Comparison of ENCODE assay signal across 13 cellular contexts in the genomic region with DNA sequence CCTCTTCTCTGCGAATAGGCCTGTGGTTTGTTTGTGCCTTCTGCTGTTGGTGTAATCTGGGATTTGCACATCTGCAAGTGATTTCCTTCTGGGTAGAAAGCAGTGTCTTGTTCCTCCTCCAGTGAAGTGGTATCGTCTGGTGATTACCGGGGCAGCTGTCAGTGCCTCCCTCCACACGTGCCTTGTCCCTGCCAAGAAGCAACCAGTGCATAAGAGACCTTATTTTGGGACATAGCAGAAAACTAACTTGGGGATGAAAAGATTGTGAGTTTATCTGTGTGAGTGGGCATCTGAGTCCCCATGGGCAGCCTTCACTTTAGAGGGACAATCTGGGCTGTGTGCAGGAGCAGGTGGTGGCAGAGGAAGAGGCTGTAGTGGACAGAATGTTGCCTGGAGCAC.
DNase-seq lines count a peak whose midpoint lies in the region; ATAC-seq and TF ChIP-seq lines count a peak whose summit lies in the region.
"Had no signal": no experiment of that assay in that cellular context is flagged by ENCODE, and none has a peak within 500 bp of the region (broad histone marks: within the 10 kb centered on the region; RNA-seq: fewer than 3 reads in every experiment).

No MANE protein-coding gene starts in this region.

- H3K23ac ChIP-seq in neuronal stem cell (ENCODE audit: low read depth, low read length, poor library complexity), result no peak overlapping the region

- no peak; the same call in 1 of the 2 replicates for TF ChIP-seq RAD21 in SK-N-SH (IDR thresholded peaks at IDR 0.05; ENCODE audit: low read length)

- no peak overlapping the region for H3K4me2 ChIP-seq in SK-N-SH
- no peak overlapping the region for H3K4me2 ChIP-seq in neuronal stem cell (ENCODE audit: insufficient read depth, low read length, poor library complexity, severe bottlenecking)

- no peak overlapping the region for H2BK12ac ChIP-seq in neuronal stem cell (ENCODE audit: low read length)

- TF ChIP-seq POLR2A in gastroesophageal sphincter (IDR thresholded peaks at IDR 0.05), result no peak

- H3K36me3 ChIP-seq in SK-N-SH (replicated peaks in 1 of 2; ENCODE audit: control insufficient read depth in 1 of 2, insufficient read depth in 2 of 2, low read length in 1 of 2) (no peaks in the 10 kb centered on the region), gastroesophageal sphincter (peaks cover 0 to 5% of the 10 kb centered on the region in 2 donors), neuronal stem cell (replicated peaks in 1 of 2; ENCODE audit: control insufficient read depth in 2 of 2, insufficient read depth in 2 of 2, low read length in 2 of 2) (peaks cover 7 to 34% of the 10 kb centered on the region in 2 donors)

- TF ChIP-seq EP300 in SK-N-SH (IDR thresholded peaks at IDR 0.05; ENCODE audit: borderline replicate concordance in 1 of 2, low read depth in 1 of 2, low read length in 1 of 2) (no peak; a peak in 1 of 4 replicates), gastroesophageal sphincter (IDR thresholded peaks at IDR 0.05) (no peak)

- no peak for TF ChIP-seq CTCF in SK-N-SH (IDR thresholded peaks at IDR 0.05)
- no peak for TF ChIP-seq CTCF in gastroesophageal sphincter (IDR thresholded peaks at IDR 0.05)

- no peak overlapping the region for H2BK15ac ChIP-seq in neuronal stem cell (ENCODE audit: low read length)

- H2BK120ac ChIP-seq in neuronal stem cell (ENCODE audit: low read depth, low read length), result no peak overlapping the region

- H3K27ac ChIP-seq in SK-N-SH (ENCODE audit: low read depth in 2 of 2, low read length in 1 of 2), result peak overlapping the region in 1 of 2 experiments; percentile 45; a peak in 2 of 4 replicates
- peak overlapping the region; percentile 32 for H3K27ac ChIP-seq in layer of hippocampus (ENCODE audit: low read depth, low read length)
- H3K27ac ChIP-seq in gastroesophageal sphincter, result no peak overlapping the region
- no peak overlapping the region for H3K27ac ChIP-seq in neuronal stem cell (replicated peaks; ENCODE audit: low read length)
- H3K27ac ChIP-seq: parathyroid adenoma had no signal

- H4K20me1 ChIP-seq in SK-N-SH (ENCODE audit: insufficient read depth), result no peaks in the 10 kb centered on the region

- POLR2A ChIA-PET in SK-N-SH (lab: Yijun Ruan, JAX), result no interaction called here

- no peaks in the 10 kb centered on the region for H3K79me2 ChIP-seq in SK-N-SH (ENCODE audit: insufficient read depth)
- H3K79me2 ChIP-seq: parathyroid adenoma had no signal

- H3K9ac ChIP-seq in SK-N-SH, result no peak overlapping the region
- no peak overlapping the region for H3K9ac ChIP-seq in neuronal stem cell (ENCODE audit: low read depth, low read length, poor library complexity)
- H3K9ac ChIP-seq: parathyroid adenoma had no signal

- H3K27me3 ChIP-seq in SK-N-SH (ENCODE audit: insufficient read depth) (no peaks in the 10 kb centered on the region), layer of hippocampus (ENCODE audit: control insufficient read depth, insufficient read depth, low read length) (no peaks in the 10 kb centered on the region), gastroesophageal sphincter (no peaks in the 10 kb centered on the region), neuronal stem cell (ENCODE audit: control insufficient read depth in 3 of 3, insufficient read depth in 3 of 3, low read depth in 1 of 3, low read length in 3 of 3) (no peaks in the 10 kb centered on the region)

- H4K8ac ChIP-seq in neuronal stem cell (ENCODE audit: low read depth, low read length), result no peak overlapping the region

- no peak overlapping the region for H3K18ac ChIP-seq in neuronal stem cell (ENCODE audit: low read length)

- no peaks in the 10 kb centered on the region for H3F3A ChIP-seq in SK-N-SH (replicated peaks; ENCODE audit: insufficient read depth)

- no peak overlapping the region for H3K14ac ChIP-seq in neuronal stem cell (ENCODE audit: low read length)

- H3K4me1 ChIP-seq in SK-N-SH (ENCODE audit: control insufficient read depth in 1 of 2, insufficient read depth in 2 of 2, low read depth in 1 of 2, low read length in 1 of 2) (peaks cover 0 to 10% of the 10 kb centered on the region in 2 experiments; a peak in 2 of 4 replicates), gastroesophageal sphincter (peaks cover 0 to 14% (median 3%) of the 10 kb centered on the region in 3 donors), neuronal stem cell (ENCODE audit: control insufficient read depth in 2 of 2, insufficient read depth in 1 of 2, low read depth in 1 of 2, low read length in 2 of 2) (peaks cover 0 to 2% of the 10 kb centered on the region in 2 donors)
- H3K4me1 ChIP-seq: parathyroid adenoma had no signal

- H3K4me3 ChIP-seq in SK-N-SH (ENCODE audit: low read depth in 2 of 2, low read length in 1 of 2) (no peak overlapping the region), gastroesophageal sphincter (no peak overlapping the region), neuronal stem cell (ENCODE audit: low read length in 2 of 2) (no peak overlapping the region)
- H3K4me3 ChIP-seq: K562 had no signal

- H2AK5ac ChIP-seq in neuronal stem cell (ENCODE audit: low read depth, low read length), result no peak overlapping the region

- H2AFZ ChIP-seq in SK-N-SH (ENCODE audit: low read depth) (no peak overlapping the region), neuronal stem cell (ENCODE audit: low read length) (no peak overlapping the region)
- H2AFZ ChIP-seq: parathyroid adenoma had no signal

- H2BK5ac ChIP-seq in neuronal stem cell (ENCODE audit: low read length), result no peak overlapping the region

- CTCF ChIA-PET in SK-N-SH (lab: Yijun Ruan, JAX), result interaction anchor here (1.4 to 1.5 kb wide), 2 partner anchors 47 to 77 kb away, joined by 3 read pairs; no protein-coding TSS in a partner anchor

- no peaks in the 10 kb centered on the region for H3K79me1 ChIP-seq in neuronal stem cell (ENCODE audit: low read depth, low read length)

- DNase-seq in Ammon's horn (ENCODE audit: low spot score) (peak; percentile 66), Kasumi-1 (lab: John Stamatoyannopoulos, UW) (peak; percentile 82 to 86), SK-N-SH (peak; percentile 57), SIG-M5 treated with dmso at 0.1 percent for 504 hours (lab: John Stamatoyannopoulos, UW; ENCODE audit: unreplicated experiment) (no peak), neuronal stem cell (ENCODE audit: low spot score) (no peak)
- no peak for DNase-seq in activated CD8-positive, alpha-beta memory T cell treated with anti-CD3 and anti-CD28 coated beads for 24 hours
- DNase-seq: activated effector memory CD4-positive, alpha-beta T cell treated with anti-CD3 and anti-CD28 coated beads, Interleukin-2, amount 50 U/mL, for 16 hours; effector CD4-positive, alpha-beta T cell; SIG-M5 had no signal

- no peak overlapping the region for H3K4ac ChIP-seq in neuronal stem cell (ENCODE audit: low read length)

- no peak for ATAC-seq in gastroesophageal sphincter
- ATAC-seq: K562 had no signal

- no peaks in the 10 kb centered on the region for H3K9me2 ChIP-seq in SK-N-SH

- no peaks in the 10 kb centered on the region for H3K9me3 ChIP-seq in SK-N-SH
- H3K9me3 ChIP-seq in gastroesophageal sphincter, result peaks cover 0 to 11% (median 0%) of the 10 kb centered on the region in 3 donors
- peaks cover 0 to 12% of the 10 kb centered on the region in 2 donors for H3K9me3 ChIP-seq in neuronal stem cell (replicated peaks in 1 of 2; ENCODE audit: control insufficient read depth in 2 of 2, insufficient read depth in 1 of 2, low read depth in 1 of 2, low read length in 2 of 2)

- no peak overlapping the region for H4K91ac ChIP-seq in neuronal stem cell (ENCODE audit: low read depth, low read length, poor library complexity)

- WGBS in SK-N-SH (ENCODE audit: low lambda C conversion rate), result 74% methylated on average over 4 of the region's 4 CpGs
- no CpG with 5 or more reads among the region's 4 CpGs for WGBS in gastroesophageal sphincter (ENCODE audit: low coverage in 1 of 2), 2 donors
- no CpG with 5 or more reads among the region's 4 CpGs for WGBS in neuronal stem cell (ENCODE audit: extremely low coverage in 2 of 2, insufficient read length in 2 of 2, insufficient replicate concordance in 1 of 2), 2 donors

TF ChIP-seq in SK-N-SH, 30 proteins besides CTCF, POLR2A, EP300 and RAD21:
- TF ChIP-seq POLR2AphosphoS5 (IDR thresholded peaks at IDR 0.05; ENCODE audit: low read depth, low read length), result no peak
- TF ChIP-seq EZH2phosphoT487 (IDR thresholded peaks at IDR 0.05; ENCODE audit: borderline replicate concordance, low read depth), result no peak
- TF ChIP-seq TCF12 (IDR thresholded peaks at IDR 0.05), result 0 out of 2 replicates have a peak, but pooled peaks have one; percentile 17
- TF ChIP-seq FOXJ3 (CRISPR knock-in tag; IDR thresholded peaks at IDR 0.05), result 0 out of 2 replicates have a peak, but pooled peaks have one; percentile 43
- TF ChIP-seq MXI1 (IDR thresholded peaks at IDR 0.05; ENCODE audit: low read depth, low read length), result peak; percentile 95

Comparison
In these comparisons a context has a peak if more than half of its experiments do, and no peak if none do; other contexts are left out.
1. DNase-seq: peak in Ammon's horn (single experiment), Kasumi-1 (2 of 2) and SK-N-SH (single experiment); none in SIG-M5 treated with dmso at 0.1 percent for 504 hours (single experiment), activated CD8-positive, alpha-beta memory T cell treated with anti-CD3 and anti-CD28 coated beads for 24 hours (single experiment) and neuronal stem cell (single experiment).